18 cellular contexts compared by ENCODE assay signal in genomic region chr11:45209000-45209399, GRCh38.
DNase-seq lines count a peak whose midpoint lies in the region; TF ChIP-seq lines count a peak whose summit lies in the region.
"Had no signal": no experiment of that assay in that cellular context is flagged by ENCODE, and none has a peak within 500 bp of the region (broad histone marks: within the 10 kb centered on the region; RNA-seq: fewer than 3 reads in every experiment).

No MANE protein-coding gene starts in this region.

- no peak overlapping the region for H2BK20ac ChIP-seq in H9 (ENCODE audit: low read depth, low read length, poor library complexity, severe bottlenecking)

- H3K36me3 ChIP-seq in adipocyte (ENCODE audit: control insufficient read depth, insufficient read depth, low read length, severe bottlenecking) (no peaks in the 10 kb centered on the region), endodermal cell (ENCODE audit: control insufficient read depth, insufficient read depth, low read length) (no peaks in the 10 kb centered on the region), neural progenitor cell (no peaks in the 10 kb centered on the region), testis (ENCODE audit: low read depth, missing control alignments) (no peaks in the 10 kb centered on the region)

- H3K4me1 ChIP-seq in adipocyte (ENCODE audit: control insufficient read depth, insufficient read depth, low read length): peaks cover 17% of the 10 kb centered on the region
- H3K4me1 ChIP-seq in endodermal cell (ENCODE audit: control insufficient read depth, insufficient read depth, low read length): no peaks in the 10 kb centered on the region
- peaks cover 14% of the 10 kb centered on the region for H3K4me1 ChIP-seq in neural progenitor cell
- peaks cover 27% of the 10 kb centered on the region for H3K4me1 ChIP-seq in testis
- no peaks in the 10 kb centered on the region for H3K4me1 ChIP-seq in H9 (ENCODE audit: insufficient read depth, low read length)

- H3K23me2 ChIP-seq in H9 (ENCODE audit: insufficient read length, low read depth, low read length, poor library complexity, severe bottlenecking): no peaks in the 10 kb centered on the region

- TF ChIP-seq CTCF in endodermal cell (conservative IDR thresholded peaks at IDR 0.05) (no peak), neural progenitor cell (IDR thresholded peaks at IDR 0.05) (no peak), testis (IDR thresholded peaks at IDR 0.05) (no peak), H9 (conservative IDR thresholded peaks at IDR 0.05) (no peak)

- H2BK12ac ChIP-seq in H9 (ENCODE audit: insufficient read length, low read depth, low read length): no peak overlapping the region

- DNase-seq in adipocyte (ENCODE audit: low read depth) (no peak), endodermal cell (no peak), neural progenitor cell (ENCODE audit: low spot score) (no peak), testis (no peak), H9 (no peak), COLO829 (ENCODE audit: low spot score) (no peak), CD1c-positive myeloid dendritic cell (ENCODE audit: extremely low spot score) (no peak), glomerular visceral epithelial cell (ENCODE audit: extremely low spot score) (no peak)
- DNase-seq: activated CD4-positive, alpha-beta T cell treated with anti-CD3 and anti-CD28 coated beads for 48 hours; activated CD8-positive, alpha-beta memory T cell treated with anti-CD3 and anti-CD28 coated beads, Interleukin-2, amount 50 U/mL, for 48 hours; activated gamma-delta T cell treated with Interleukin-2 at 50 U/mL for 16 hours; HCEC 1CT; IMR-90; MM.1S; naive thymus-derived CD4-positive, alpha-beta T cell; NCI-H1930; NK-92 treated with Interleukin-12 subunit alpha and Interleukin-12 subunit beta, amount 100 ng/mL, for 24 hours had no signal

- peaks cover 5% of the 10 kb centered on the region for H3F3A ChIP-seq in neural progenitor cell (ENCODE audit: low read depth)

- H2BK5ac ChIP-seq in H9 (ENCODE audit: insufficient read length, low read length): no peak overlapping the region

- H3K4me3 ChIP-seq in adipocyte (ENCODE audit: low read length) (no peak overlapping the region), endodermal cell (ENCODE audit: low read length) (no peak overlapping the region), neural progenitor cell (no peak overlapping the region), testis (no peak overlapping the region)

- H3K27ac ChIP-seq in endodermal cell (ENCODE audit: low read depth, low read length): peak overlapping the region; percentile 78
- H3K27ac ChIP-seq in neural progenitor cell: no peak overlapping the region
- H3K27ac ChIP-seq in testis: peak overlapping the region; percentile 86 to 87
- H3K27ac ChIP-seq in H9 (ENCODE audit: insufficient read length, low read depth, low read length): no peak overlapping the region
- H3K27ac ChIP-seq: RWPE1 had no signal

- no peak overlapping the region for H3T11ph ChIP-seq in H9 (ENCODE audit: low read length)

- H3K4ac ChIP-seq in H9 (ENCODE audit: low read depth, low read length): no peak overlapping the region

- no peak overlapping the region for H3K56ac ChIP-seq in H9 (ENCODE audit: insufficient read length, low read depth, low read length)

- H4K5ac ChIP-seq in H9 (ENCODE audit: insufficient read length, low read depth, low read length): no peak overlapping the region

- no peaks in the 10 kb centered on the region for H4K20me1 ChIP-seq in neural progenitor cell (ENCODE audit: low read depth)
- no peaks in the 10 kb centered on the region for H4K20me1 ChIP-seq in H9 (ENCODE audit: control insufficient read depth, insufficient read depth, insufficient read length)

- no peaks in the 10 kb centered on the region for H3K9me3 Mint-ChIP-seq in endodermal cell
- no peaks in the 10 kb centered on the region for H3K9me3 Mint-ChIP-seq in neural progenitor cell
- no peaks in the 10 kb centered on the region for H3K9me3 Mint-ChIP-seq in H9

- H2BK15ac ChIP-seq in H9 (ENCODE audit: low read depth, low read length): no peak overlapping the region

- no peaks in the 10 kb centered on the region for H3K27me3 ChIP-seq in adipocyte (replicated peaks; ENCODE audit: control insufficient read depth, insufficient read depth, low read length)
- H3K27me3 ChIP-seq in endodermal cell (ENCODE audit: control insufficient read depth, insufficient read depth, low read length, poor library complexity, severe bottlenecking): no peaks in the 10 kb centered on the region
- H3K27me3 ChIP-seq in neural progenitor cell: no peaks in the 10 kb centered on the region
- no peaks in the 10 kb centered on the region for H3K27me3 ChIP-seq in testis
- no peaks in the 10 kb centered on the region for H3K27me3 ChIP-seq in H9 (ENCODE audit: insufficient read depth, low read length)

- H3K9ac ChIP-seq in adipocyte (ENCODE audit: low read length) (peak overlapping the region; percentile 76), endodermal cell (ENCODE audit: extremely low read depth, low read length, poor library complexity, severe bottlenecking) (no peak overlapping the region), neural progenitor cell (no peak overlapping the region), H9 (ENCODE audit: extremely low read depth, insufficient read length, low read length) (no peak overlapping the region)

- H3K79me2 ChIP-seq in neural progenitor cell (ENCODE audit: low read depth) (no peaks in the 10 kb centered on the region), H9 (ENCODE audit: insufficient read depth, low read length) (no peaks in the 10 kb centered on the region)

- H3K4me2 ChIP-seq in neural progenitor cell (no peak overlapping the region), H9 (ENCODE audit: insufficient read depth, insufficient read length, low read length) (no peak overlapping the region)

- TF ChIP-seq POLR2A in testis (IDR thresholded peaks at IDR 0.05): no peak

- H2AFZ ChIP-seq in neural progenitor cell (replicated peaks) (no peak overlapping the region), H9 (ENCODE audit: low read length) (no peak overlapping the region)

- H3K4me1 Mint-ChIP-seq in endodermal cell (peaks cover 21% of the 10 kb centered on the region), neural progenitor cell (peaks cover 23% of the 10 kb centered on the region), H9 (peaks cover 13 to 22% of the 10 kb centered on the region in 2 experiments)

- H3K9me3 ChIP-seq in adipocyte (ENCODE audit: control insufficient read depth, low read length) (no peaks in the 10 kb centered on the region), endodermal cell (ENCODE audit: control insufficient read depth, low read length) (no peaks in the 10 kb centered on the region), neural progenitor cell (ENCODE audit: low read depth) (no peaks in the 10 kb centered on the region), testis (no peaks in the 10 kb centered on the region), H9 (ENCODE audit: control insufficient read depth, low read depth, low read length) (no peaks in the 10 kb centered on the region)

- H3K27me3 Mint-ChIP-seq in endodermal cell (ENCODE audit: insufficient read depth) (no peaks in the 10 kb centered on the region), neural progenitor cell (ENCODE audit: insufficient read depth, low read depth) (peaks cover 9% of the 10 kb centered on the region), H9 (ENCODE audit: low read depth) (no peaks in the 10 kb centered on the region; the same call in none of the 2 replicates)
- H3K27me3 Mint-ChIP-seq: naive thymus-derived CD4-positive, alpha-beta T cell had no signal

- H3K4me3 Mint-ChIP-seq in endodermal cell (no peak overlapping the region), neural progenitor cell (no peak overlapping the region), H9 (no peak overlapping the region)
- H3K4me3 Mint-ChIP-seq: naive thymus-derived CD4-positive, alpha-beta T cell had no signal

- no peak overlapping the region for H3K27ac Mint-ChIP-seq in endodermal cell
- H3K27ac Mint-ChIP-seq in neural progenitor cell: peak overlapping the region; percentile 90
- peak overlapping the region in 1 of 3 experiments; percentile 49; a peak in 2 of 7 replicates for H3K27ac Mint-ChIP-seq in H9
- H3K27ac Mint-ChIP-seq: naive thymus-derived CD4-positive, alpha-beta T cell had no signal

- H3K18ac ChIP-seq in H9 (ENCODE audit: insufficient read length, low read depth, low read length): no peak overlapping the region

- 92 to 95% methylated on average over 18 to 23 of the region's 23 CpGs for WGBS in endodermal cell (ENCODE audit: insufficient coverage in 1 of 2, insufficient read length in 1 of 2), 2 experiments
- WGBS in testis, 2 donors: 79 to 80% methylated on average over 15 to 21 of the region's 23 CpGs
- no CpG with 5 or more reads among the region's 23 CpGs for WGBS in H9 (ENCODE audit: extremely low coverage, insufficient read length, low lambda C conversion rate)

- no peak overlapping the region for H3K23ac ChIP-seq in H9 (ENCODE audit: insufficient read length, low read depth, low read length)

- H3K14ac ChIP-seq in H9 (ENCODE audit: insufficient read depth, low read length): no peak overlapping the region

- no peaks in the 10 kb centered on the region for H3K79me1 ChIP-seq in H9 (ENCODE audit: insufficient read depth, low read depth, low read length, poor library complexity, severe bottlenecking)

- peaks cover 3% of the 10 kb centered on the region for H3K36me3 Mint-ChIP-seq in endodermal cell (ENCODE audit: low read depth)
- H3K36me3 Mint-ChIP-seq in neural progenitor cell: peaks cover 7% of the 10 kb centered on the region
- H3K36me3 Mint-ChIP-seq in H9 (ENCODE audit: insufficient read depth in 1 of 3, low read depth in 3 of 3): peaks cover 0 to 5% (median 4%) of the 10 kb centered on the region in 3 experiments; a peak in 4 of 7 replicates

- H2AK5ac ChIP-seq in H9 (ENCODE audit: insufficient read length, low read length): no peak overlapping the region

- H4K8ac ChIP-seq in H9 (replicated peaks; ENCODE audit: insufficient read length, low read depth, low read length): no peak overlapping the region

- H4K91ac ChIP-seq in H9 (ENCODE audit: insufficient read length, low read depth, low read length): no peak overlapping the region

- intact Hi-C loops in testis (cut with DNase I; ENCODE audit: low total_unique reads): no loop called here

- no peak overlapping the region for H2BK120ac ChIP-seq in H9 (ENCODE audit: low read depth, low read length, poor library complexity, severe bottlenecking)

Comparison
In these comparisons a context has a peak if more than half of its experiments do, and no peak if none do; other contexts are left out.
1. H3K27ac ChIP-seq: peak in endodermal cell (single experiment) and testis (2 of 2); none in neural progenitor cell (single experiment) and H9 (single experiment).